Comparison of ENCODE assay signal across 8 cellular contexts in genomic region chr2:5365871-5366461, GRCh38.
DNase-seq lines count a peak whose midpoint lies in the region; ATAC-seq and TF ChIP-seq lines count a peak whose summit lies in the region.

No MANE protein-coding gene starts in this region.

- DNase-seq in AG04449 (ENCODE audit: low read depth, low spot score) (no peak), NCI-H2171 treated with DMSO at 0.1 percent for 48 hours (lab: John Stamatoyannopoulos, UW) (peak; percentile 67), iPS-NIHi7 (ENCODE audit: extremely low spot score) (peak; percentile 78)
- peak; percentile 74 for DNase-seq in activated naive CD8-positive, alpha-beta T cell treated with anti-CD3 and anti-CD28 coated beads, Interleukin-2, amount 10 ng/mL, durations not matched to agents 7 days and 5 days
- DNase-seq in stimulated activated CD4-positive, alpha-beta T cell treated with anti-CD3 and anti-CD28 coated beads, Interleukin-1b, Interleukin-23, amount 100 ng/mL, for 48 hours: peak; percentile 60
- no peak for DNase-seq in natural killer cell treated with Interleukin-12 subunit alpha and Interleukin-12 subunit beta and Interleukin-15 and Interleukin-18, amount 100 ng/mL, for 72 hours (ENCODE audit: low spot score)

- H3K27ac Mint-ChIP-seq in activated naive CD8-positive, alpha-beta T cell treated with anti-CD3 and anti-CD28 coated beads, Interleukin-2, amount 10 ng/mL, durations not matched to agents 7 days and 5 days: no peak overlapping the region
- no peak overlapping the region for H3K27ac Mint-ChIP-seq in natural killer cell treated with Interleukin-12 subunit alpha and Interleukin-12 subunit beta and Interleukin-15 and Interleukin-18, amount 100 ng/mL, for 72 hours

- no peak overlapping the region for H3K4me3 ChIP-seq in AG04449 (ENCODE audit: low read depth, low read length)

- H3K36me3 Mint-ChIP-seq in activated naive CD8-positive, alpha-beta T cell treated with anti-CD3 and anti-CD28 coated beads, Interleukin-2, amount 10 ng/mL, durations not matched to agents 7 days and 5 days: no peaks in the 10 kb centered on the region
- no peaks in the 10 kb centered on the region for H3K36me3 Mint-ChIP-seq in natural killer cell treated with Interleukin-12 subunit alpha and Interleukin-12 subunit beta and Interleukin-15 and Interleukin-18, amount 100 ng/mL, for 72 hours

- H3K4me1 Mint-ChIP-seq in activated naive CD8-positive, alpha-beta T cell treated with anti-CD3 and anti-CD28 coated beads, Interleukin-2, amount 10 ng/mL, durations not matched to agents 7 days and 5 days: no peaks in the 10 kb centered on the region
- no peaks in the 10 kb centered on the region for H3K4me1 Mint-ChIP-seq in natural killer cell treated with Interleukin-12 subunit alpha and Interleukin-12 subunit beta and Interleukin-15 and Interleukin-18, amount 100 ng/mL, for 72 hours (ENCODE audit: low read depth in 2 of 2)

- CTCF ChIA-PET in AG04449 (lab: Yijun Ruan, JAX): interaction anchor here (1.1 kb wide), 1 partner anchor 1407 kb away, joined by 4 read pairs; no protein-coding TSS in a partner anchor

- peak; percentile 67 for TF ChIP-seq CTCF in AG04449 (IDR thresholded peaks at IDR 0.05; ENCODE audit: insufficient read depth, low read length, missing control alignments)

- H3K27me3 Mint-ChIP-seq in activated naive CD8-positive, alpha-beta T cell treated with anti-CD3 and anti-CD28 coated beads, Interleukin-2, amount 10 ng/mL, durations not matched to agents 7 days and 5 days: no peaks in the 10 kb centered on the region
- no peaks in the 10 kb centered on the region for H3K27me3 Mint-ChIP-seq in natural killer cell treated with Interleukin-12 subunit alpha and Interleukin-12 subunit beta and Interleukin-15 and Interleukin-18, amount 100 ng/mL, for 72 hours

- no peaks in the 10 kb centered on the region for H3K9me3 Mint-ChIP-seq in activated naive CD8-positive, alpha-beta T cell treated with anti-CD3 and anti-CD28 coated beads, Interleukin-2, amount 10 ng/mL, durations not matched to agents 7 days and 5 days
- H3K9me3 Mint-ChIP-seq in natural killer cell treated with Interleukin-12 subunit alpha and Interleukin-12 subunit beta and Interleukin-15 and Interleukin-18, amount 100 ng/mL, for 72 hours: peaks cover 4% of the 10 kb centered on the region

- peak; percentile 93 for ATAC-seq in GM18508 (IDR thresholded peaks at IDR 0.05; ENCODE audit: insufficient read depth, unreplicated experiment)
- peak; percentile 87 for ATAC-seq in HG03039 (IDR thresholded peaks at IDR 0.05; ENCODE audit: unreplicated experiment)
- peak; percentile 68 for ATAC-seq in activated naive CD8-positive, alpha-beta T cell treated with anti-CD3 and anti-CD28 coated beads, Interleukin-2, amount 10 ng/mL, durations not matched to agents 7 days and 5 days (ENCODE audit: low read depth)
- no peak for ATAC-seq in natural killer cell treated with Interleukin-12 subunit alpha and Interleukin-12 subunit beta and Interleukin-15 and Interleukin-18, amount 100 ng/mL, for 72 hours

- H3K4me3 Mint-ChIP-seq in activated naive CD8-positive, alpha-beta T cell treated with anti-CD3 and anti-CD28 coated beads, Interleukin-2, amount 10 ng/mL, durations not matched to agents 7 days and 5 days: no peak overlapping the region
- H3K4me3 Mint-ChIP-seq in natural killer cell treated with Interleukin-12 subunit alpha and Interleukin-12 subunit beta and Interleukin-15 and Interleukin-18, amount 100 ng/mL, for 72 hours: no peak overlapping the region

- POLR2A ChIA-PET in AG04449 (lab: Yijun Ruan, JAX): no interaction called here
- POLR2A ChIA-PET in activated naive CD8-positive, alpha-beta T cell treated with anti-CD3 and anti-CD28 coated beads, Interleukin-2, amount 10 ng/mL, durations not matched to agents 7 days and 5 days (lab: Charles Lee): no interaction called here

Comparison
In these comparisons a context has a peak if more than half of its experiments do, and no peak if none do; other contexts are left out.
1. DNase-seq: peak in NCI-H2171 treated with DMSO at 0.1 percent for 48 hours (single experiment), activated naive CD8-positive, alpha-beta T cell treated with anti-CD3 and anti-CD28 coated beads, Interleukin-2, amount 10 ng/mL, durations not matched to agents 7 days and 5 days (single experiment), iPS-NIHi7 (single experiment) and stimulated activated CD4-positive, alpha-beta T cell treated with anti-CD3 and anti-CD28 coated beads, Interleukin-1b, Interleukin-23, amount 100 ng/mL, for 48 hours (single experiment); none in AG04449 (single experiment) and natural killer cell treated with Interleukin-12 subunit alpha and Interleukin-12 subunit beta and Interleukin-15 and Interleukin-18, amount 100 ng/mL, for 72 hours (single experiment).
2. ATAC-seq: peak in GM18508 (single experiment), HG03039 (single experiment) and activated naive CD8-positive, alpha-beta T cell treated with anti-CD3 and anti-CD28 coated beads, Interleukin-2, amount 10 ng/mL, durations not matched to agents 7 days and 5 days (single experiment); none in natural killer cell treated with Interleukin-12 subunit alpha and Interleukin-12 subunit beta and Interleukin-15 and Interleukin-18, amount 100 ng/mL, for 72 hours (0 of 2).